In genomic region chr2:205734436-205734835, GRCh38 we compare ENCODE assay signal across 8 cellular contexts. TPM values are rescaled to one million over a fixed set of nuclear protein-coding genes. Genes with fewer than 3 reads are reported as not detected.
A peak's percentile ranks its signal among the peaks of the same experiment; 100 is the strongest.
DNase-seq lines count a peak whose midpoint lies in the region; ATAC-seq and TF ChIP-seq lines count a peak whose summit lies in the region.

No MANE protein-coding gene starts in this region.

- ATAC-seq in Right ventricle myocardium superior (ENCODE audit: poor library complexity), result peak; percentile 49
- peak; percentile 45 for ATAC-seq in body of pancreas
- ATAC-seq in psoas muscle, result no peak
- ATAC-seq in HG03521 (IDR thresholded peaks at IDR 0.05; ENCODE audit: unreplicated experiment), result no peak

- H3K4me1 ChIP-seq in body of pancreas (no peaks in the 10 kb centered on the region), psoas muscle (peaks cover 3% of the 10 kb centered on the region), spleen (peaks cover 0 to 17% (median 8%) of the 10 kb centered on the region in 6 donors)

- DNase-seq in Right ventricle myocardium superior, result no peak
- DNase-seq in cardiac septum (ENCODE audit: low spot score), result no peak
- DNase-seq in body of pancreas, result peak in 2 of 4 donors; percentile 18 to 42
- DNase-seq in kidney tubule cell (ENCODE audit: low spot score), result peak; percentile 64
- no peak for DNase-seq in psoas muscle
- DNase-seq in spleen, result no peak
- no peak for DNase-seq in stimulated activated CD4-positive, alpha-beta T cell treated with anti-CD3 and anti-CD28 coated beads, Interleukin-4, amount 100 ng/mL, for 1 hour

- TF ChIP-seq CTCF in body of pancreas (IDR thresholded peaks at IDR 0.05) (no peak), psoas muscle (IDR thresholded peaks at IDR 0.05) (no peak), spleen (IDR thresholded peaks at IDR 0.05 in 8 of 11, conservative IDR thresholded peaks at IDR 0.05 in 3 of 11) (no peak)

- no peak for TF ChIP-seq POLR2A in body of pancreas (IDR thresholded peaks at IDR 0.05)
- no peak for TF ChIP-seq POLR2A in spleen (IDR thresholded peaks at IDR 0.05)

- no peak overlapping the region for H3K4me3 ChIP-seq in body of pancreas
- H3K4me3 ChIP-seq in psoas muscle, result no peak overlapping the region
- H3K4me3 ChIP-seq in spleen, result no peak overlapping the region

- H3K27me3 ChIP-seq in body of pancreas (no peaks in the 10 kb centered on the region), psoas muscle (ENCODE audit: insufficient read depth in 3 of 3, low read length in 2 of 3) (no peaks in the 10 kb centered on the region), spleen (replicated peaks in 1 of 7) (no peaks in the 10 kb centered on the region)

- intact Hi-C loops in Right ventricle myocardium superior (cut with DNase I), result no loop called here
- intact Hi-C loops in cardiac septum (cut with DNase I), result no loop called here
- intact Hi-C loops in body of pancreas (cut with DNase I), result no loop called here
- intact Hi-C loops in psoas muscle (cut with DNase I), result no loop called here
- intact Hi-C loops in spleen (cut with DNase I; ENCODE audit: low total_unique reads), result no loop called here

- no peaks in the 10 kb centered on the region for H3K9me3 ChIP-seq in body of pancreas
- no peaks in the 10 kb centered on the region for H3K9me3 ChIP-seq in psoas muscle
- H3K9me3 ChIP-seq in spleen, result no peaks in the 10 kb centered on the region

- H3K27ac ChIP-seq in body of pancreas, result no peak overlapping the region
- no peak overlapping the region for H3K27ac ChIP-seq in psoas muscle
- peak overlapping the region in 1 of 8 donors; percentile 7 for H3K27ac ChIP-seq in spleen

- H3K36me3 ChIP-seq in body of pancreas (replicated peaks in 1 of 2; ENCODE audit: insufficient read depth in 1 of 2, low read depth in 2 of 2) (no peaks in the 10 kb centered on the region), psoas muscle (ENCODE audit: insufficient read depth in 1 of 2, low read depth in 1 of 2) (no peaks in the 10 kb centered on the region), spleen (peaks cover 0 to 2% (median 0%) of the 10 kb centered on the region in 6 donors)

- 53 to 61% methylated on average over 3 of the region's 3 CpGs for WGBS in body of pancreas, 2 donors
- 34 to 50% (median 44%) methylated on average over 3 of the region's 3 CpGs for WGBS in psoas muscle, 3 donors
- WGBS in spleen, 5 donors, result 41 to 56% (median 48%) methylated on average over 3 of the region's 3 CpGs

RNA-seq across cellular contexts. Expression of gene NRP2, which starts 52.1 kb away (rescaled TPM):
- 5.1 TPM for total RNA-seq in Right ventricle myocardium superior
- 11.7 TPM for total RNA-seq in cardiac septum
- 1 to 10 TPM; 5.7 to 7.6 TPM for total RNA-seq in body of pancreas
- total RNA-seq in psoas muscle, result 1 to 10 TPM; 2.4 to 6.9 (median 5.9) TPM
- 1 to 10 TPM in 1 of 3 donors, under 1 TPM in 2; 0.67 to 1.4 (median 0.77) TPM for polyA plus RNA-seq in psoas muscle
- 10 to 100 TPM; 18.7 to 49.9 (median 33.2) TPM for total RNA-seq in spleen
- polyA plus RNA-seq in spleen, result 1 to 10 TPM; 3.1 to 5.7 (median 3.4) TPM

Comparison
In these comparisons a context has a peak if more than half of its experiments do, and no peak if none do; other contexts are left out.
1. ATAC-seq: peak in Right ventricle myocardium superior (single experiment) and body of pancreas (single experiment); none in psoas muscle (0 of 4) and HG03521 (single experiment).